17 cellular contexts compared by ENCODE assay signal in genomic region chr7:80361948-80362347, GRCh38.
DNase-seq lines count a peak whose midpoint lies in the region; ATAC-seq and TF ChIP-seq lines count a peak whose summit lies in the region.
"Had no signal": no experiment of that assay in that cellular context is flagged by ENCODE, and none has a peak within 500 bp of the region (broad histone marks: within the 10 kb centered on the region; RNA-seq: fewer than 3 reads in every experiment).

No MANE protein-coding gene starts in this region.

- no peaks in the 10 kb centered on the region for H3K4me1 ChIP-seq in colonic mucosa
- H3K4me1 ChIP-seq: BLaER1 had no signal

- no peaks in the 10 kb centered on the region for H3K9me3 ChIP-seq in colonic mucosa

- H3K36me3 ChIP-seq in colonic mucosa: no peaks in the 10 kb centered on the region
- H3K36me3 ChIP-seq: BLaER1 had no signal

- intact Hi-C loops in colonic mucosa (cut with DNase I): no loop called here

- no peak overlapping the region for H3K27ac ChIP-seq in colonic mucosa
- H3K27ac ChIP-seq: BLaER1, SK-N-MC had no signal

- no peaks in the 10 kb centered on the region for H3K27me3 ChIP-seq in colonic mucosa
- H3K27me3 ChIP-seq: BLaER1 had no signal

- no peak overlapping the region for H3K4me3 ChIP-seq in colonic mucosa
- H3K4me3 ChIP-seq: BLaER1, SK-N-MC had no signal

- no peak for ATAC-seq in GM18502 (IDR thresholded peaks at IDR 0.05; ENCODE audit: poor library complexity, unreplicated experiment)
- ATAC-seq: Panc1 had no signal

- peak; percentile 20 for DNase-seq in GM03348 (ENCODE audit: low spot score)
- DNase-seq in LHCN-M2 (ENCODE audit: low read depth): peak; percentile 50
- peak; percentile 4 for DNase-seq in dermis blood vessel endothelial cell
- DNase-seq in NCI-H2171 treated with DMSO at 0.1 percent for 48 hours (lab: John Stamatoyannopoulos, UW): no peak
- DNase-seq in colonic mucosa: no peak
- DNase-seq in cerebellar nuclear complex (lab: John Stamatoyannopoulos, UW): no peak
- DNase-seq: CD8-positive, alpha-beta memory T cell; H7; KBM-7; NCI-H1092; NCI-H146; NCI-H510A; NCI-H82 had no signal

- TF ChIP-seq CTCF in colonic mucosa (IDR thresholded peaks at IDR 0.05): no peak

- no peak overlapping the region for H3K9ac ChIP-seq in colonic mucosa (ENCODE audit: low read depth in 2 of 2, low read length in 2 of 2)
- H3K9ac ChIP-seq: BLaER1 had no signal

Comparison
In these comparisons a context has a peak if more than half of its experiments do, and no peak if none do; other contexts are left out.
1. DNase-seq: peak in GM03348 (single experiment), LHCN-M2 (single experiment) and dermis blood vessel endothelial cell (single experiment); none in NCI-H2171 treated with DMSO at 0.1 percent for 48 hours (single experiment), colonic mucosa (single experiment) and cerebellar nuclear complex (0 of 2).